In genomic region chr18:49447810-49448745, GRCh38 we compare ENCODE assay signal across 8 cellular contexts. TPM values are rescaled to one million over a fixed set of nuclear protein-coding genes. Genes with fewer than 3 reads are reported as not detected.
DNase-seq lines count a peak whose midpoint lies in the region; ATAC-seq and FAIRE-seq lines count a peak whose summit lies in the region.

No MANE protein-coding gene starts in this region.

- H3K27ac ChIP-seq in small intestine (ENCODE audit: low read depth in 1 of 2, low read length in 1 of 2), result no peak overlapping the region

- H3K36me3 ChIP-seq in small intestine (ENCODE audit: control insufficient read depth in 2 of 2, insufficient read depth in 2 of 2, low read length in 2 of 2), result no peaks in the 10 kb centered on the region

- H3K9me3 ChIP-seq in small intestine (ENCODE audit: control insufficient read depth, low read depth), result no peaks in the 10 kb centered on the region

- no peaks in the 10 kb centered on the region for H3K4me1 ChIP-seq in small intestine (ENCODE audit: control insufficient read depth in 2 of 2, insufficient read depth in 1 of 2, low read depth in 1 of 2, low read length in 1 of 2)

- DNase-seq in activated effector memory CD4-positive, alpha-beta T cell treated with anti-CD3 and anti-CD28 coated beads, Interleukin-2, amount 50 U/mL, for 16 hours, result peak; percentile 69
- DNase-seq in activated effector memory CD4-positive, alpha-beta T cell treated with Interleukin-2 at 50 U/mL for 16 hours, result no peak
- DNase-seq in NCI-H2227 (lab: John Stamatoyannopoulos, UW; ENCODE audit: unreplicated experiment) (peak; percentile 67), foreskin melanocyte (peak; percentile 15), small intestine (peak; percentile 75)
- DNase-seq in activated CD4-positive, alpha-beta T cell treated with anti-CD3 and anti-CD28 coated beads for 48 hours, result peak; percentile 57

- no peak for ATAC-seq in HG02678 (IDR thresholded peaks at IDR 0.05; ENCODE audit: unreplicated experiment)
- ATAC-seq in HG02970 (IDR thresholded peaks at IDR 0.05; ENCODE audit: low FRiP score, unreplicated experiment), result no peak

- no peak for FAIRE-seq in small intestine (lab: Jason Lieb, UNC)

- no peak overlapping the region for H3K4me3 ChIP-seq in small intestine (ENCODE audit: low read depth in 1 of 2, low read length in 2 of 2)

- 73 to 78% (median 76%) methylated on average over 3 of the region's 3 CpGs for WGBS in small intestine, 3 donors

- H3K27me3 ChIP-seq in small intestine (ENCODE audit: control insufficient read depth in 2 of 2, insufficient read depth in 2 of 2, low read length in 2 of 2), result no peaks in the 10 kb centered on the region

RNA-seq across cellular contexts. Expression of gene DYM, which starts 12.4 kb away (rescaled TPM):
- polyA plus RNA-seq in small intestine, result 10 to 100 TPM; 12.5 to 17.2 (median 14.1) TPM

RNA-seq across cellular contexts. Expression of gene C18orf32, which starts 39.0 kb away (rescaled TPM):
- polyA plus RNA-seq in small intestine, result 10 to 100 TPM; 56.0 to 81.0 (median 65.7) TPM

RNA-seq across cellular contexts. Expression of gene RPL17, which starts 44.2 kb away (rescaled TPM):
- polyA plus RNA-seq in small intestine, result 1,000 to 10,000 TPM; 1,273 to 3,286 (median 2,784) TPM
